Comparison of ENCODE assay signal across 12 cellular contexts in genomic region chr1:185499986-185500626, GRCh38.
DNase-seq lines count a peak whose midpoint lies in the region; ATAC-seq and TF ChIP-seq lines count a peak whose summit lies in the region.
"Had no signal": no experiment of that assay in that cellular context is flagged by ENCODE, and none has a peak within 500 bp of the region (broad histone marks: within the 10 kb centered on the region; RNA-seq: fewer than 3 reads in every experiment).

No MANE protein-coding gene starts in this region.

- ATAC-seq in left lung (peak; percentile 52), GM18909 (IDR thresholded peaks at IDR 0.05; ENCODE audit: poor library complexity, unreplicated experiment) (no peak), GM18520 (IDR thresholded peaks at IDR 0.05; ENCODE audit: unreplicated experiment) (no peak), HG02763 (IDR thresholded peaks at IDR 0.05; ENCODE audit: unreplicated experiment) (no peak)

- no peaks in the 10 kb centered on the region for H3K36me3 ChIP-seq in left lung
- H3K36me3 ChIP-seq in spleen: no peaks in the 10 kb centered on the region
- H3K36me3 ChIP-seq: ascending aorta had no signal

- no peak for TF ChIP-seq CTCF in AG10803 (conservative IDR thresholded peaks at IDR 0.05; ENCODE audit: low read length)
- no peak for TF ChIP-seq CTCF in HFF-Myc (IDR thresholded peaks at IDR 0.05; ENCODE audit: low read depth, low read length, missing control alignments)
- no peak for TF ChIP-seq CTCF in left lung (IDR thresholded peaks at IDR 0.05)
- TF ChIP-seq CTCF in spleen (IDR thresholded peaks at IDR 0.05 in 8 of 11, conservative IDR thresholded peaks at IDR 0.05 in 3 of 11): no peak

- H3K9me3 ChIP-seq in left lung (no peaks in the 10 kb centered on the region), spleen (no peaks in the 10 kb centered on the region)
- H3K9me3 ChIP-seq: ascending aorta had no signal

- no peak for TF ChIP-seq POLR2A in spleen (IDR thresholded peaks at IDR 0.05)

- H3K4me1 ChIP-seq in left lung: peaks cover 0 to 3% of the 10 kb centered on the region in 2 donors
- peaks cover 0 to 6% (median 3%) of the 10 kb centered on the region in 6 donors for H3K4me1 ChIP-seq in spleen
- H3K4me1 ChIP-seq: ascending aorta had no signal

- H3K27me3 ChIP-seq in left lung (no peaks in the 10 kb centered on the region), spleen (replicated peaks in 1 of 7) (no peaks in the 10 kb centered on the region)
- H3K27me3 ChIP-seq: ascending aorta had no signal

- 62 to 85% (median 75%) methylated on average over 4 of the region's 4 CpGs for WGBS in spleen, 5 donors

- H3K27ac ChIP-seq in left lung: no peak overlapping the region
- H3K27ac ChIP-seq in spleen: no peak overlapping the region
- H3K27ac ChIP-seq: ascending aorta, VCaP had no signal

- DNase-seq in AG10803 (ENCODE audit: low read depth) (peak; percentile 88), HFF-Myc (ENCODE audit: extremely low read depth, low read depth) (peak; percentile 42), amniotic stem cell (lab: John Stamatoyannopoulos, UW) (peak; percentile 55), left lung (no peak), spleen (no peak)
- DNase-seq: GDM1, Kasumi-1 had no signal

- intact Hi-C loops in left lung (cut with DNase I) (no loop called here), spleen (cut with DNase I; ENCODE audit: low total_unique reads) (no loop called here)

- H3K4me3 ChIP-seq in AG10803 (ENCODE audit: low read length) (no peak overlapping the region), HFF-Myc (replicated peaks; ENCODE audit: low read depth, low read length) (no peak overlapping the region), left lung (no peak overlapping the region), spleen (no peak overlapping the region)
- H3K4me3 ChIP-seq: ascending aorta had no signal

Comparison
In these comparisons a context has a peak if more than half of its experiments do, and no peak if none do; other contexts are left out.
1. DNase-seq: peak in AG10803 (single experiment), HFF-Myc (single experiment) and amniotic stem cell (single experiment); none in left lung (0 of 2) and spleen (single experiment).